In genomic region chr17:60116196-60116595, GRCh38 we compare ENCODE assay signal across 2 cellular contexts. TPM values are rescaled to one million over a fixed set of nuclear protein-coding genes. Genes with fewer than 3 reads are reported as not detected.
"Had no signal": no experiment of that assay in that cellular context is flagged by ENCODE, and none has a peak within 500 bp of the region (broad histone marks: within the 10 kb centered on the region; RNA-seq: fewer than 3 reads in every experiment).

No MANE protein-coding gene starts in this region.

RNA-seq across cellular contexts. Expression of gene CA4, which starts 33.6 kb away (rescaled TPM):
- total RNA-seq: G401, GM12878 had no signal
